18 cellular contexts compared by ENCODE assay signal in genomic region chr6:161489626-161490306, GRCh38.
"Had no signal": no experiment of that assay in that cellular context is flagged by ENCODE, and none has a peak within 500 bp of the region (broad histone marks: within the 10 kb centered on the region; RNA-seq: fewer than 3 reads in every experiment).

No MANE protein-coding gene starts in this region.

- H3K4me1 ChIP-seq: lower lobe of right lung, pancreas, sigmoid colon, stomach, thyroid gland had no signal

- DNase-seq: effector memory CD8-positive, alpha-beta T cell; hypothalamus; immature natural killer cell; islet precursor cell; kidney glomerular epithelial cell; left ventricle myocardium superior; lower lobe of right lung; natural killer cell; occipital lobe; pancreas; sigmoid colon; stimulated activated CD4-positive, alpha-beta T cell treated with anti-CD3 and anti-CD28 coated beads, Interleukin-2, amount 100 ng/mL, for 24 hours; stimulated activated CD4-positive, alpha-beta T cell treated with anti-CD3 and anti-CD28 coated beads, Interleukin-4, amount 100 ng/mL, for 24 hours; stimulated activated naive CD4-positive, alpha-beta T cell treated with Interleukin-2 at 50 U/mL for 16 hours; stomach; thyroid gland had no signal

- H3K4me3 ChIP-seq: coronary artery, lower lobe of right lung, pancreas, right atrium auricular region, sigmoid colon, stomach, thyroid gland had no signal

- H3K27ac ChIP-seq: coronary artery, lower lobe of right lung, pancreas, right atrium auricular region, sigmoid colon, stomach, thyroid gland had no signal

- H3K27me3 ChIP-seq: pancreas, right atrium auricular region, sigmoid colon, stomach, thyroid gland had no signal

- H3K36me3 ChIP-seq: lower lobe of right lung, pancreas, right atrium auricular region, sigmoid colon, stomach, thyroid gland had no signal

- H3K9me3 ChIP-seq: lower lobe of right lung, pancreas, right atrium auricular region, sigmoid colon, stomach, thyroid gland had no signal
